21 cellular contexts compared by ENCODE assay signal in genomic region chr5:160259341-160259740, GRCh38. TPM values are rescaled to one million over a fixed set of nuclear protein-coding genes. Genes with fewer than 3 reads are reported as not detected.
"Had no signal": no experiment of that assay in that cellular context is flagged by ENCODE, and none has a peak within 500 bp of the region (broad histone marks: within the 10 kb centered on the region; RNA-seq: fewer than 3 reads in every experiment).

No MANE protein-coding gene starts in this region.

- H3K36me3 Mint-ChIP-seq: naive thymus-derived CD8-positive, alpha-beta T cell had no signal

- ATAC-seq: heart right ventricle; left lobe of liver; mucosa of descending colon; naive thymus-derived CD8-positive, alpha-beta T cell; sciatic nerve had no signal

- H3K36me3 ChIP-seq: ovary, prostate gland, thyroid gland had no signal

- H3K27me3 ChIP-seq: heart right ventricle, ovary, thyroid gland had no signal

- H3K27ac ChIP-seq: coronary artery, heart right ventricle, ovary, prostate gland had no signal

- H3K9me3 Mint-ChIP-seq: naive thymus-derived CD8-positive, alpha-beta T cell; neural crest cell had no signal

- DNase-seq: caudate nucleus; effector CD4-positive, alpha-beta T cell; foreskin melanocyte; heart right ventricle; islet precursor cell; mucosa of descending colon; nucleus accumbens; ovary; stimulated activated CD4-positive, alpha-beta T cell treated with anti-CD3 and anti-CD28 coated beads, Interleukin-2, amount 100 ng/mL, for 24 hours; stimulated activated naive CD4-positive, alpha-beta T cell treated with Interleukin-2 at 50 U/mL for 16 hours; thyroid gland had no signal

- H3K9me3 ChIP-seq: heart right ventricle, mucosa of descending colon, ovary, prostate gland, thyroid gland had no signal

- H3K4me3 Mint-ChIP-seq: naive thymus-derived CD8-positive, alpha-beta T cell; neural crest cell had no signal

- H3K4me3 ChIP-seq: coronary artery, heart right ventricle, mucosa of descending colon, ovary, prostate gland, thyroid gland had no signal

- H3K4me1 ChIP-seq: prostate gland had no signal

RNA-seq across cellular contexts. Expression of gene FABP6, which starts 30.0 kb away (rescaled TPM):
- total RNA-seq: cerebellum; dermis microvascular lymphatic vessel endothelial cell; left lobe of liver; mucosa of descending colon; naive thymus-derived CD8-positive, alpha-beta T cell; renal cortical epithelial cell; sciatic nerve; skeletal muscle tissue; thyroid gland had no signal
- polyA plus RNA-seq: naive thymus-derived CD8-positive, alpha-beta T cell had no signal

RNA-seq across cellular contexts. Expression of gene CCNJL, which starts 53.0 kb away (rescaled TPM):
- total RNA-seq: naive thymus-derived CD8-positive, alpha-beta T cell had no signal
- polyA plus RNA-seq: naive thymus-derived CD8-positive, alpha-beta T cell had no signal
